In the genomic region with DNA sequence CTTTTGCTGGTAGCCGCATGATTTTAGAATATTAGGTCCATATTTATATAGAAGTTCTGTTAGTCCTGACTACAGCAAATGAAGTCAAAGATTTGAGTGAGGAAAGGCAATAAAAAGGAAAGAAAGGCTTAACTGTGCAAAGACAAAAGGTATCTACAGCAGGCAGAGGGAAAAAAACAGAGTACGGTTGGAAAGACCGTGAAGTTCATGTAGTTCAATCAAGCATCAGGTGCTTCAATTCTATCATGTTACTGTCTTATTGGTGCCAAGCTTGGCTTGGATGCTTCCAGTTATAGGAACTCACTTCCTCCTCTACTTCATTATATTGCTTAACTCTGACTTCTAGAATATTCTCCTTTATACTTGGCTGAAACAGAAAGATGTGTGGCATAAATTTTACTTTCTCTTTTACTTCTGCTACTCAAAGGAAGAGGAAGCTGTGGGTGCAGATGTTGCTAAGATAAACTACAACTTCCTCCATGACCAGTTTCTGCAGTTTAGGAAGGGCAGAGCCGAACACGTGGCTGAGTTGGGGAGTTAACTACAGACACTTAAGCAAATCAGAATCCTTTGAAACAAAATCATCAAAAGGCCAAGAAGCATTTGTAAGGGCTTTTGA, we compare ENCODE assay signal across 2 cellular contexts.
TF ChIP-seq lines count a peak whose summit lies in the region.

No MANE protein-coding gene starts in this region.

TF ChIP-seq in liver, 16 proteins besides CTCF, POLR2A, EP300 and RAD21 (continued from another document):
- no peak for TF ChIP-seq EGR1 (IDR thresholded peaks at IDR 0.05; ENCODE audit: low read depth in 2 of 2)
- TF ChIP-seq NR2F2 (IDR thresholded peaks at IDR 0.05), result no peak
- TF ChIP-seq, protein P1, sequence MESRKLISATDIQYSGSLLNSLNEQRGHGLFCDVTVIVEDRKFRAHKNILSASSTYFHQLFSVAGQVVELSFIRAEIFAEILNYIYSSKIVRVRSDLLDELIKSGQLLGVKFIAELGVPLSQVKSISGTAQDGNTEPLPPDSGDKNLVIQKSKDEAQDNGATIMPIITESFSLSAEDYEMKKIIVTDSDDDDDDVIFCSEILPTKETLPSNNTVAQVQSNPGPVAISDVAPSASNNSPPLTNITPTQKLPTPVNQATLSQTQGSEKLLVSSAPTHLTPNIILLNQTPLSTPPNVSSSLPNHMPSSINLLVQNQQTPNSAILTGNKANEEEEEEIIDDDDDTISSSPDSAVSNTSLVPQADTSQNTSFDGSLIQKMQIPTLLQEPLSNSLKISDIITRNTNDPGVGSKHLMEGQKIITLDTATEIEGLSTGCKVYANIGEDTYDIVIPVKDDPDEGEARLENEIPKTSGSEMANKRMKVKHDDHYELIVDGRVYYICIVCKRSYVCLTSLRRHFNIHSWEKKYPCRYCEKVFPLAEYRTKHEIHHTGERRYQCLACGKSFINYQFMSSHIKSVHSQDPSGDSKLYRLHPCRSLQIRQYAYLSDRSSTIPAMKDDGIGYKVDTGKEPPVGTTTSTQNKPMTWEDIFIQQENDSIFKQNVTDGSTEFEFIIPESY (IDR thresholded peaks at IDR 0.05), result no peak

TF ChIP-seq in HepG2, 621 proteins besides CTCF, POLR2A, EP300 and RAD21 (continued from another document):
- TF ChIP-seq, protein P2, sequence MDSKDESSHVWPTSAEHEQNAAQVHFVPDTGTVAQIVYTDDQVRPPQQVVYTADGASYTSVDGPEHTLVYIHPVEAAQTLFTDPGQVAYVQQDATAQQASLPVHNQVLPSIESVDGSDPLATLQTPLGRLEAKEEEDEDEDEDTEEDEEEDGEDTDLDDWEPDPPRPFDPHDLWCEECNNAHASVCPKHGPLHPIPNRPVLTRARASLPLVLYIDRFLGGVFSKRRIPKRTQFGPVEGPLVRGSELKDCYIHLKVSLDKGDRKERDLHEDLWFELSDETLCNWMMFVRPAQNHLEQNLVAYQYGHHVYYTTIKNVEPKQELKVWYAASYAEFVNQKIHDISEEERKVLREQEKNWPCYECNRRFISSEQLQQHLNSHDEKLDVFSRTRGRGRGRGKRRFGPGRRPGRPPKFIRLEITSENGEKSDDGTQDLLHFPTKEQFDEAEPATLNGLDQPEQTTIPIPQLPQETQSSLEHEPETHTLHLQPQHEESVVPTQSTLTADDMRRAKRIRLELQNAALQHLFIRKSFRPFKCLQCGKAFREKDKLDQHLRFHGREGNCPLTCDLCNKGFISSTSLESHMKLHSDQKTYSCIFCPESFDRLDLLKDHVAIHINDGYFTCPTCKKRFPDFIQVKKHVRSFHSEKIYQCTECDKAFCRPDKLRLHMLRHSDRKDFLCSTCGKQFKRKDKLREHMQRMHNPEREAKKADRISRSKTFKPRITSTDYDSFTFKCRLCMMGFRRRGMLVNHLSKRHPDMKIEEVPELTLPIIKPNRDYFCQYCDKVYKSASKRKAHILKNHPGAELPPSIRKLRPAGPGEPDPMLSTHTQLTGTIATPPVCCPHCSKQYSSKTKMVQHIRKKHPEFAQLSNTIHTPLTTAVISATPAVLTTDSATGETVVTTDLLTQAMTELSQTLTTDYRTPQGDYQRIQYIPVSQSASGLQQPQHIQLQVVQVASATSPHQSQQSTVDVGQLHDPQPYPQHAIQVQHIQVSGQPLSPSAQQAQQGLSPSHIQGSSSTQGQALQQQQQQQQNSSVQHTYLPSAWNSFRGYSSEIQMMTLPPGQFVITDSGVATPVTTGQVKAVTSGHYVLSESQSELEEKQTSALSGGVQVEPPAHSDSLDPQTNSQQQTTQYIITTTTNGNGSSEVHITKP (CRISPR knock-in tag; IDR thresholded peaks at IDR 0.05; ENCODE audit: low read depth), result no peak
- TF ChIP-seq ATAD3A (CRISPR knock-in tag; IDR thresholded peaks at IDR 0.05) (no peak), ZNF781 (CRISPR knock-in tag; IDR thresholded peaks at IDR 0.05; ENCODE audit: borderline replicate concordance, not compliant biosample characterization) (no peak), DNMT3B (CRISPR knock-in tag; conservative IDR thresholded peaks at IDR 0.05) (no peak), GPN1 (CRISPR knock-in tag; IDR thresholded peaks at IDR 0.05; ENCODE audit: borderline replicate concordance) (no peak), JUNB (CRISPR knock-in tag; IDR thresholded peaks at IDR 0.05; ENCODE audit: borderline replicate concordance) (no peak)
- TF ChIP-seq, protein P3, sequence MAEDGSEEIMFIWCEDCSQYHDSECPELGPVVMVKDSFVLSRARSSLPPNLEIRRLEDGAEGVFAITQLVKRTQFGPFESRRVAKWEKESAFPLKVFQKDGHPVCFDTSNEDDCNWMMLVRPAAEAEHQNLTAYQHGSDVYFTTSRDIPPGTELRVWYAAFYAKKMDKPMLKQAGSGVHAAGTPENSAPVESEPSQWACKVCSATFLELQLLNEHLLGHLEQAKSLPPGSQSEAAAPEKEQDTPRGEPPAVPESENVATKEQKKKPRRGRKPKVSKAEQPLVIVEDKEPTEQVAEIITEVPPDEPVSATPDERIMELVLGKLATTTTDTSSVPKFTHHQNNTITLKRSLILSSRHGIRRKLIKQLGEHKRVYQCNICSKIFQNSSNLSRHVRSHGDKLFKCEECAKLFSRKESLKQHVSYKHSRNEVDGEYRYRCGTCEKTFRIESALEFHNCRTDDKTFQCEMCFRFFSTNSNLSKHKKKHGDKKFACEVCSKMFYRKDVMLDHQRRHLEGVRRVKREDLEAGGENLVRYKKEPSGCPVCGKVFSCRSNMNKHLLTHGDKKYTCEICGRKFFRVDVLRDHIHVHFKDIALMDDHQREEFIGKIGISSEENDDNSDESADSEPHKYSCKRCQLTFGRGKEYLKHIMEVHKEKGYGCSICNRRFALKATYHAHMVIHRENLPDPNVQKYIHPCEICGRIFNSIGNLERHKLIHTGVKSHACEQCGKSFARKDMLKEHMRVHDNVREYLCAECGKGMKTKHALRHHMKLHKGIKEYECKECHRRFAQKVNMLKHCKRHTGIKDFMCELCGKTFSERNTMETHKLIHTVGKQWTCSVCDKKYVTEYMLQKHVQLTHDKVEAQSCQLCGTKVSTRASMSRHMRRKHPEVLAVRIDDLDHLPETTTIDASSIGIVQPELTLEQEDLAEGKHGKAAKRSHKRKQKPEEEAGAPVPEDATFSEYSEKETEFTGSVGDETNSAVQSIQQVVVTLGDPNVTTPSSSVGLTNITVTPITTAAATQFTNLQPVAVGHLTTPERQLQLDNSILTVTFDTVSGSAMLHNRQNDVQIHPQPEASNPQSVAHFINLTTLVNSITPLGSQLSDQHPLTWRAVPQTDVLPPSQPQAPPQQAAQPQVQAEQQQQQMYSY (CRISPR knock-in tag; IDR thresholded peaks at IDR 0.05), result no peak
